ENCODE assay signal across 8 cellular contexts in genomic region chr1:20151906-20152598, GRCh38. TPM values are rescaled to one million over a fixed set of nuclear protein-coding genes. Genes with fewer than 3 reads are reported as not detected.
DNase-seq lines count a peak whose midpoint lies in the region; ATAC-seq and TF ChIP-seq lines count a peak whose summit lies in the region.

No MANE protein-coding gene starts in this region.

- H3K36me3 ChIP-seq in adrenal gland (replicated peaks in 1 of 2) (no peaks in the 10 kb centered on the region), transverse colon (no peaks in the 10 kb centered on the region)

- H3K27me3 ChIP-seq in adrenal gland (no peaks in the 10 kb centered on the region), transverse colon (no peaks in the 10 kb centered on the region)

- ATAC-seq in GM19467 (IDR thresholded peaks at IDR 0.05; ENCODE audit: unreplicated experiment) (peak; percentile 70), left ventricle myocardium superior (peak; percentile 95)

- in situ Hi-C loops in transverse colon (cut with MboI; ENCODE audit: low pct_ligation_motif_present in 1 of 4, low pct_unique_long_range_greater_than_20kb in 1 of 4, low sequenced_read_pairs in 3 of 4) = loop anchor here (5.0 to 25.0 kb wide), 3 partner anchors 235 to 240 kb away; partner anchors contain the start of gene PLA2G2E (in 1 of the 4)

- no peak for TF ChIP-seq EP300 in transverse colon (IDR thresholded peaks at IDR 0.05; ENCODE audit: low read depth)

- H3K27ac ChIP-seq in adrenal gland (peak overlapping the region in 1 of 5 donors; percentile 76), transverse colon (peak overlapping the region in 3 of 4 donors; percentile 19 to 59 (median 40))

- TF ChIP-seq POLR2A in adrenal gland (IDR thresholded peaks at IDR 0.05) = no peak
- TF ChIP-seq POLR2A in transverse colon (IDR thresholded peaks at IDR 0.05) = no peak

- intact Hi-C loops in adrenal gland (cut with DNase I) = loop anchor here (2.0 to 5.0 kb wide), 3 partner anchors 50 to 233 kb away; partner anchors contain the start of gene PLA2G2E (in 1 of the 2)
- intact Hi-C loops in left ventricle myocardium superior (cut with micrococcal nuclease) = loop anchor here (5.0 kb wide), 1 partner anchor 55 kb away; no protein-coding TSS in a partner anchor
- intact Hi-C loops in posterior vena cava (cut with DNase I) = loop anchor here (2.0 to 5.0 kb wide), 3 partner anchors 175 to 233 kb away; partner anchors contain the start of genes PLA2G2A (in 1 of the 2) and PLA2G2E (in 1 of the 2)
- intact Hi-C loops in transverse colon (cut with DNase I; ENCODE audit: low total_unique reads) = loop anchor here (2.0 to 5.0 kb wide), 2 partner anchors 177 to 235 kb away; no protein-coding TSS in a partner anchor

- DNase-seq in Ammon's horn (ENCODE audit: low spot score) (peak; percentile 88), NAMALWA (ENCODE audit: low spot score) (peak; percentile 81), T-helper 1 cell (peak; percentile 48 to 75 (median 64)), adrenal gland (peak; percentile 82 to 90 (median 84)), left ventricle myocardium superior (peak; percentile 90), posterior vena cava (ENCODE audit: low spot score) (peak; percentile 96), transverse colon (peak; percentile 86)

- H3K4me1 ChIP-seq in adrenal gland (replicated peaks in 1 of 2) = peaks cover 5 to 13% of the 10 kb centered on the region in 2 donors
- peaks cover 0 to 18% (median 12%) of the 10 kb centered on the region in 4 donors for H3K4me1 ChIP-seq in transverse colon

- 0 to 12% (median 4%) methylated on average over 5 to 29 of the region's 29 CpGs for WGBS in adrenal gland, 4 donors
- 8% methylated on average over 29 of the region's 29 CpGs; no CpG with 5 or more reads in 1 of the 2 donors for WGBS in transverse colon (ENCODE audit: low coverage in 1 of 2), 2 donors

- H3K9me3 ChIP-seq in adrenal gland (replicated peaks in 1 of 3) (no peaks in the 10 kb centered on the region), transverse colon (no peaks in the 10 kb centered on the region)

- peak; percentile 87 to 97 (median 94) for TF ChIP-seq CTCF in adrenal gland (IDR thresholded peaks at IDR 0.05)
- peak; percentile 91 to 97 (median 94) for TF ChIP-seq CTCF in transverse colon (IDR thresholded peaks at IDR 0.05)

- peak overlapping the region in 1 of 4 donors; percentile 29 for H3K4me3 ChIP-seq in adrenal gland
- peak overlapping the region; percentile 10 to 46 (median 28) for H3K4me3 ChIP-seq in transverse colon

RNA-seq across cellular contexts. Expression of gene PLA2G2F, which starts 12.9 kb away (rescaled TPM):
- total RNA-seq in adrenal gland (not detected), left ventricle myocardium superior (not detected), posterior vena cava (not detected), transverse colon (under 1 TPM in 1 of 4 donors, not detected in 3; 0.32 TPM)
- polyA plus RNA-seq in adrenal gland = under 1 TPM in 1 of 3 donors, not detected in 2; 0.08 TPM

RNA-seq across cellular contexts. Expression of gene PLA2G2D, which starts 32.7 kb away (rescaled TPM):
- total RNA-seq in adrenal gland (not detected), left ventricle myocardium superior (not detected), posterior vena cava (not detected), transverse colon (under 1 TPM in 1 of 4 donors, not detected in 3; 0.16 TPM)
- not detected for polyA plus RNA-seq in adrenal gland

RNA-seq across cellular contexts. Expression of gene UBXN10, which starts 33.8 kb away (rescaled TPM):
- total RNA-seq in adrenal gland (1 to 10 TPM in 7 of 8 donors, under 1 TPM in 1; 0.84 to 2.6 (median 1.8) TPM), left ventricle myocardium superior (0.92 TPM), posterior vena cava (under 1 TPM; 0.29 to 0.60 TPM), transverse colon (10 to 100 TPM in 1 of 4 donors, 1 to 10 TPM in 3; 4.3 to 15.3 (median 5.8) TPM)
- 1 to 10 TPM in 1 of 3 donors, under 1 TPM in 2; 0.64 to 1.7 (median 0.91) TPM for polyA plus RNA-seq in adrenal gland

RNA-seq across cellular contexts. Expression of gene PLA2G2C, which starts 34.3 kb away (rescaled TPM):
- under 1 TPM in 4 of 8 donors, not detected in 4; 0.11 to 0.39 (median 0.13) TPM for total RNA-seq in adrenal gland
- under 1 TPM in 2 of 3 donors, not detected in 1; 0.07 to 0.08 TPM for polyA plus RNA-seq in adrenal gland
- not detected for total RNA-seq in left ventricle myocardium superior
- total RNA-seq in posterior vena cava = under 1 TPM; 0.14 to 0.24 TPM
- total RNA-seq in transverse colon = 1 to 10 TPM in 1 of 4 donors, under 1 TPM in 2, not detected in 1; 0.14 to 4.1 (median 0.16) TPM
